In the genomic region with DNA sequence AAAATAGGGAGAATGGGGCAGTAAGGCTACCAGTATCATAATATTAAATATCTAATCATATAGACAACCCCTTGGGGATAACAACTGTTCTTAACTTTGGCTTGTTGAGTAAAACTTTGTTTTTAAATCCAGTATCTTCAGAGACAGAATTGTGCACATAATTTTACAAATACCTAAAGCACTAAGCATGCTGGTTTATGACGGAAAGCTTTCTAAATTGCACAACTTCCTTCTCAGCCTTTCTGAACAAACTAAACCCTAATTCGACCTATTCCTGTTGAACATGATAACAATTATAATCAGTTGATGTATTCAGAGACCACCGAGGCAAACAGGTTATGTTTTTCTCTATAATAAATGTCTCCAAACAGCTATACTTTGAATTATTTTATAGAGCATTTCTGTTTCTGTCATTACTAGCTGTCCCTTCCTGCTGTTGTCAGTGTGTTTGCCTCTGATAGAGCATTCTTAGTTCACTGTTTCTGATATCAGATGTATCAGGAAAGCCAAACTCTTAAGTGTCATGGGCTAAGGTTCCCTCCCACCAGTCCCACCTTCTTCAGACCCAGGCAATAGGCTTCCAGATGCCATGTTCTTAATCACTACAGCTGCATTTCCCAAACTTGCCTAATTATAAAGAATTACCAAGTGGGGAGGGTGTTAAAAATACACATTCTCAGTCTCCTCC, we compare ENCODE assay signal across 1 cellular context.
A peak's percentile ranks its signal among the peaks of the same experiment; 100 is the strongest.
TF ChIP-seq lines count a peak whose summit lies in the region.

No MANE protein-coding gene starts in this region.

TF ChIP-seq in IMR-90, 13 proteins besides CTCF, POLR2A, EP300 and RAD21:
- no peak for TF ChIP-seq SMC3 (IDR thresholded peaks at IDR 0.05; ENCODE audit: low read depth, low read length)
- TF ChIP-seq CEBPB (IDR thresholded peaks at IDR 0.05; ENCODE audit: low read depth, low read length), result peak; percentile 93
